In genomic region chr3:31532587-31533168, GRCh38 we compare ENCODE assay signal across 8 cellular contexts. TPM values are rescaled to one million over a fixed set of nuclear protein-coding genes. Genes with fewer than 3 reads are reported as not detected.
A peak's percentile ranks its signal among the peaks of the same experiment; 100 is the strongest.
DNase-seq lines count a peak whose midpoint lies in the region; ATAC-seq and FAIRE-seq lines count a peak whose summit lies in the region.

STT3B (plus strand) TSS chr3:31532925; CDS start chr3:31532999, 74 bp downstream.

- no peaks in the 10 kb centered on the region for H3K27me3 ChIP-seq in SJSA1 (replicated peaks)

- intact Hi-C loops in left cardiac atrium (cut with DNase I): no loop called here

- peak; percentile 48 for ATAC-seq in GM21381 (IDR thresholded peaks at IDR 0.05; ENCODE audit: unreplicated experiment)
- peak; percentile 75 to 87 for ATAC-seq in left cardiac atrium

- 0 out of 2 replicates have a peak, but pooled peaks cover 10% of the 10 kb centered on the region for H3K4me1 ChIP-seq in SJSA1 (replicated peaks)

- no peak for FAIRE-seq in urothelium cell line (lab: Jason Lieb, UNC)

- H3K4me3 ChIP-seq in SJSA1: peak within 1 kb of the TSS; percentile 78

- peak; percentile 25 for DNase-seq in DMS79 treated with DMSO at 0.1 percent for 48 hours (lab: John Stamatoyannopoulos, UW)
- DNase-seq in HT1080 (ENCODE audit: low read depth): peak; percentile 92
- DNase-seq in SJSA1 (ENCODE audit: low read depth in 1 of 2, low spot score in 2 of 2): peak in 1 of 2 experiments; percentile 79
- DNase-seq in activated naive CD8-positive, alpha-beta T cell treated with anti-CD3 and anti-CD28 coated beads, Interleukin-2, amount 50 U/mL, for 16 hours (ENCODE audit: low read depth, low spot score): peak; percentile 58
- peak; percentile 87 for DNase-seq in left cardiac atrium
- peak; percentile 46 for DNase-seq in pulmonary artery endothelial cell (ENCODE audit: low read depth, low spot score)
- DNase-seq in urothelium cell line (ENCODE audit: low spot score): peak; percentile 87

- peaks cover 22% of the 10 kb centered on the region for H3K36me3 ChIP-seq in SJSA1

- H3K27ac ChIP-seq in SJSA1: peak within 1 kb of the TSS; percentile 96

- H3K9me3 ChIP-seq in SJSA1 (replicated peaks): no peaks in the 10 kb centered on the region

RNA-seq across cellular contexts. Expression of gene STT3B, which starts in this region (rescaled TPM):
- total RNA-seq in HT1080 (2014; rRNA removed; shearing (Covaris generic)): 153 and 154 TPM in 2 replicates
- polyA plus RNA-seq in HT1080 (2015; cell fraction: cytosol; rRNA removed): 138 and 179 TPM in 2 replicates
- polyA plus RNA-seq in HT1080 (2015; cell fraction: nucleus; rRNA removed): 309 and 343 TPM in 2 replicates
- total RNA-seq in SJSA1 (2014; rRNA removed; shearing (Covaris generic)): 125 and 172 TPM in 2 replicates
- total RNA-seq in left cardiac atrium: 10 to 100 TPM; 76.7 to 88.1 TPM
- total RNA-seq in pulmonary artery endothelial cell: 168 and 198 TPM in 2 replicates
